23 cellular contexts compared by ENCODE assay signal in genomic region chr6:80203283-80203682, GRCh38.
DNase-seq lines count a peak whose midpoint lies in the region; ATAC-seq, FAIRE-seq and TF ChIP-seq lines count a peak whose summit lies in the region.
"Had no signal": no experiment of that assay in that cellular context is flagged by ENCODE, and none has a peak within 500 bp of the region (broad histone marks: within the 10 kb centered on the region; RNA-seq: fewer than 3 reads in every experiment).

No MANE protein-coding gene starts in this region.

- H3K4me1 ChIP-seq in Karpas-422 (ENCODE audit: low read length): peaks cover 25% of the 10 kb centered on the region
- peaks cover 9% of the 10 kb centered on the region for H3K4me1 ChIP-seq in OCI-LY3 (ENCODE audit: low read length)
- H3K4me1 ChIP-seq in GM12878 (ENCODE audit: control insufficient read depth, insufficient read depth, low read length): no peaks in the 10 kb centered on the region
- H3K4me1 ChIP-seq in testis: no peaks in the 10 kb centered on the region
- H3K4me1 ChIP-seq: BLaER1 had no signal

- H2AFZ ChIP-seq in Karpas-422 (ENCODE audit: low read length) (no peak overlapping the region), OCI-LY3 (ENCODE audit: low read depth, low read length) (no peak overlapping the region), GM12878 (ENCODE audit: control insufficient read depth, low read depth, low read length) (no peak overlapping the region)

- TF ChIP-seq RAD21 in GM12878 (IDR thresholded peaks at IDR 0.05; ENCODE audit: insufficient read depth, low read depth, low read length): no peak

- TF ChIP-seq CTCF in OCI-LY3 (IDR thresholded peaks at IDR 0.05; ENCODE audit: low read depth, low read length) (no peak), GM12878 (IDR thresholded peaks at IDR 0.05 in 2 of 3, conservative IDR thresholded peaks at IDR 0.05 in 1 of 3; ENCODE audit: control insufficient read depth in 2 of 3, extremely low read depth in 1 of 3, insufficient read depth in 1 of 3, low read depth in 3 of 3, low read length in 3 of 3) (no peak), testis (IDR thresholded peaks at IDR 0.05) (no peak)

- H3K79me2 ChIP-seq in Karpas-422 (ENCODE audit: low read length) (peaks cover 4% of the 10 kb centered on the region; the same call in 1 of the 2 replicates), OCI-LY3 (ENCODE audit: low read length) (no peaks in the 10 kb centered on the region), GM12878 (ENCODE audit: control insufficient read depth, insufficient read depth, low read length) (no peaks in the 10 kb centered on the region)

- RAD21 ChIA-PET in GM12878 (lab: Charles Lee; ENCODE audit: unreplicated experiment): interaction anchor here (2.4 kb wide), 1 partner anchor 10 kb away, joined by 11 read pairs; no protein-coding TSS in a partner anchor

- CTCF ChIA-PET in GM12878 (lab: Yijun Ruan, JAX): interaction anchor here (1.1 to 3.3 kb wide), 3 partner anchors 10 to 16 kb away, joined by 3 to 18 read pairs (median 4); no protein-coding TSS in a partner anchor

- H3K36me3 ChIP-seq in Karpas-422 (ENCODE audit: insufficient read depth, low read length): peaks cover 8% of the 10 kb centered on the region
- H3K36me3 ChIP-seq in OCI-LY3 (replicated peaks; ENCODE audit: low read depth, low read length): peaks cover 10% of the 10 kb centered on the region
- no peaks in the 10 kb centered on the region for H3K36me3 ChIP-seq in GM12878 (ENCODE audit: control insufficient read depth in 2 of 2, insufficient read depth in 2 of 2, low read length in 1 of 2)
- no peaks in the 10 kb centered on the region for H3K36me3 ChIP-seq in testis (ENCODE audit: low read depth, missing control alignments)
- H3K36me3 ChIP-seq: BE2C, BLaER1 had no signal

- POLR2A ChIA-PET in GM12878 (lab: Charles Lee): no interaction called here

- SMC1A ChIA-PET in GM12878 (lab: Charles Lee; ENCODE audit: uncharacterized antibody, unreplicated experiment): interaction anchor here (1.2 to 4.2 kb wide), 6 partner anchors 9 to 95 kb away, joined by 3 to 19 read pairs (median 4); no protein-coding TSS in a partner anchor

- H3K4me2 ChIP-seq in Karpas-422 (ENCODE audit: low read depth, low read length, poor library complexity, severe bottlenecking) (peak overlapping the region; percentile 49), OCI-LY3 (ENCODE audit: low read length) (0 out of 2 replicates have a peak overlapping the region, but pooled peaks have one; percentile 9), GM12878 (ENCODE audit: control insufficient read depth, insufficient read depth) (no peak overlapping the region)
- H3K4me2 ChIP-seq: BLaER1 had no signal

- H3K9ac ChIP-seq in Karpas-422 (ENCODE audit: low read length): no peak overlapping the region
- H3K9ac ChIP-seq in OCI-LY3 (ENCODE audit: low read length): no peak overlapping the region
- H3K9ac ChIP-seq in GM12878 (ENCODE audit: control insufficient read depth, insufficient read depth, low read length): no peak overlapping the region
- H3K9ac ChIP-seq: BLaER1 had no signal

- no peak for FAIRE-seq in GM12878 (lab: Jason Lieb, UNC)
- FAIRE-seq: GM12891 had no signal

- intact Hi-C loops in GM12878 (cut with micrococcal nuclease; ENCODE audit: unreplicated experiment): no loop called here
- intact Hi-C loops in testis (cut with DNase I; ENCODE audit: low total_unique reads): no loop called here

- peak overlapping the region; percentile 11; the same call in 1 of the 2 replicates for H3K4me3 ChIP-seq in Karpas-422 (ENCODE audit: low read length)
- no peak overlapping the region for H3K4me3 ChIP-seq in OCI-LY3 (ENCODE audit: low read length)
- H3K4me3 ChIP-seq in GM12878: no peak overlapping the region
- no peak overlapping the region for H3K4me3 ChIP-seq in testis
- H3K4me3 ChIP-seq: BLaER1 had no signal

- H3K27me3 ChIP-seq in Karpas-422 (ENCODE audit: low read length) (no peaks in the 10 kb centered on the region), OCI-LY3 (ENCODE audit: low read depth, low read length) (no peaks in the 10 kb centered on the region), GM12878 (replicated peaks in 1 of 2; ENCODE audit: control insufficient read depth in 2 of 2, insufficient read depth in 2 of 2, low read length in 1 of 2) (no peaks in the 10 kb centered on the region), testis (no peaks in the 10 kb centered on the region)
- H3K27me3 ChIP-seq: BE2C, BLaER1 had no signal

- DNase-seq in Karpas-422 (peak; percentile 55), GM12878 (ENCODE audit: low read depth, low spot score) (no peak), testis (no peak)
- no peak for DNase-seq in activated CD4-positive, alpha-beta T cell treated with anti-CD3 and anti-CD28 coated beads, Interleukin-2, amount 50 U/mL, for 4 hours
- DNase-seq: 8988T; ACHN; BE2C; C1 segment of cervical spinal cord; CD4-positive, alpha-beta memory T cell; CD4-positive, CD25-positive, alpha-beta regulatory T cell; CD8-positive, alpha-beta memory T cell; COR-L47; DMS 273 treated with DMSO at 0.1 percent for 48 hours; DMS153; DMS53; DMS79; DND-41; EL; GDM1 had no signal

- WGBS in GM12878 (ENCODE audit: insufficient coverage, insufficient replicate concordance, low lambda C conversion rate, missing lambda C conversion rate): 62% methylated on average over 1 of the region's 1 CpG
- 97% methylated on average over 1 of the region's 1 CpG for WGBS in testis, 2 donors

- H3K9me2 ChIP-seq in Karpas-422 (replicated peaks; ENCODE audit: insufficient read depth, low read length): no peaks in the 10 kb centered on the region; the same call in 1 of the 2 replicates

- TF ChIP-seq POLR2A in GM12878 (IDR thresholded peaks at IDR 0.05; ENCODE audit: low read depth, low read length): no peak
- no peak for TF ChIP-seq POLR2A in testis (IDR thresholded peaks at IDR 0.05)

- H3K27ac ChIP-seq in Karpas-422 (ENCODE audit: low read length) (peak overlapping the region; percentile 65), OCI-LY3 (ENCODE audit: low read length) (no peak overlapping the region), GM12878 (ENCODE audit: control insufficient read depth, insufficient read depth) (no peak overlapping the region), testis (no peak overlapping the region)
- H3K27ac ChIP-seq: BLaER1 had no signal

- in situ Hi-C loops in GM12878 (cut with MboI): loop anchor here (25.0 kb wide), 1 partner anchor 1809 kb away; no protein-coding TSS in a partner anchor

- ATAC-seq in GM12878: no peak
- ATAC-seq in GM18873 (IDR thresholded peaks at IDR 0.05; ENCODE audit: low FRiP score, unreplicated experiment): no peak

- H4K20me1 ChIP-seq in Karpas-422 (ENCODE audit: insufficient read depth, low read depth, low read length): no peaks in the 10 kb centered on the region
- H4K20me1 ChIP-seq in OCI-LY3 (ENCODE audit: insufficient read depth, low read length): no peaks in the 10 kb centered on the region
- no peaks in the 10 kb centered on the region for H4K20me1 ChIP-seq in GM12878 (ENCODE audit: control insufficient read depth, insufficient read depth)
- H4K20me1 ChIP-seq: BLaER1 had no signal

- no TSS peak for BruUV-seq in GM12878 (replicated peaks; lab: Mats Ljungman, UMichigan)

- H3K9me3 ChIP-seq in Karpas-422 (ENCODE audit: low read length) (no peaks in the 10 kb centered on the region), OCI-LY3 (ENCODE audit: insufficient read depth, low read length) (no peaks in the 10 kb centered on the region), GM12878 (replicated peaks; ENCODE audit: control insufficient read depth, insufficient read depth, low read length) (no peaks in the 10 kb centered on the region), testis (no peaks in the 10 kb centered on the region)
- H3K9me3 ChIP-seq: BE2C, BLaER1 had no signal

- TF ChIP-seq EP300 in GM12878 (IDR thresholded peaks at IDR 0.05; ENCODE audit: borderline replicate concordance in 1 of 2, control insufficient read depth in 1 of 2, low read depth in 2 of 2, low read length in 2 of 2): no peak

TF ChIP-seq in GM12878, 131 proteins besides CTCF, POLR2A, EP300 and RAD21:
- TF ChIP-seq NR2C1 (IDR thresholded peaks at IDR 0.05) (peak; percentile 21; the same call in 1 of the 2 replicates), SMARCA5 (IDR thresholded peaks at IDR 0.05) (no peak)
